Comparison of ENCODE assay signal across 3 cellular contexts in the genomic region with DNA sequence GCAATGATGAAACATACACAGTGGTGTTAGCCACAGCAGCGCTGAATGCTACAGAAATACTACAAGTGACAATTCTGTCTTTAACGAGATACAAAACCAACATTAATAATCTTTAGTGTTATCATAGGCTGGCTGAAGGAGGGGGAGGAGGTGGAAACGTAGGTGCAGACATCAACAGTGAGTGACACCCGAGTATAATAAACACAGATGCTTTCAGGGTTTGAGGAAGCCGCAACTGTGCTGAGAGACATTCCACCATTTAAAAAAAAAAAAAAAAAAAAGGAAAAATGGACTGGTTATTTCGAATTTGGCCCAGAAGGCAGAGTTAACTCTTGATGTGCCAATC.
A peak's percentile ranks its signal among the peaks of the same experiment; 100 is the strongest.
TF ChIP-seq lines count a peak whose summit lies in the region.

No MANE protein-coding gene starts in this region.

TF ChIP-seq in HEK293, 187 proteins besides CTCF, POLR2A, EP300 and RAD21:
- TF ChIP-seq, protein P1, sequence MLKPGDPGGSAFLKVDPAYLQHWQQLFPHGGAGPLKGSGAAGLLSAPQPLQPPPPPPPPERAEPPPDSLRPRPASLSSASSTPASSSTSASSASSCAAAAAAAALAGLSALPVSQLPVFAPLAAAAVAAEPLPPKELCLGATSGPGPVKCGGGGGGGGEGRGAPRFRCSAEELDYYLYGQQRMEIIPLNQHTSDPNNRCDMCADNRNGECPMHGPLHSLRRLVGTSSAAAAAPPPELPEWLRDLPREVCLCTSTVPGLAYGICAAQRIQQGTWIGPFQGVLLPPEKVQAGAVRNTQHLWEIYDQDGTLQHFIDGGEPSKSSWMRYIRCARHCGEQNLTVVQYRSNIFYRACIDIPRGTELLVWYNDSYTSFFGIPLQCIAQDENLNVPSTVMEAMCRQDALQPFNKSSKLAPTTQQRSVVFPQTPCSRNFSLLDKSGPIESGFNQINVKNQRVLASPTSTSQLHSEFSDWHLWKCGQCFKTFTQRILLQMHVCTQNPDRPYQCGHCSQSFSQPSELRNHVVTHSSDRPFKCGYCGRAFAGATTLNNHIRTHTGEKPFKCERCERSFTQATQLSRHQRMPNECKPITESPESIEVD (tag by site-specific recombination; IDR thresholded peaks at IDR 0.05) = peak; percentile 52; the same call in 1 of the 2 replicates
- peak; percentile 75 for TF ChIP-seq ZFHX2 (tag by site-specific recombination; conservative IDR thresholded peaks at IDR 0.05)
- TF ChIP-seq EGR2 (tag by site-specific recombination; IDR thresholded peaks at IDR 0.05; ENCODE audit: low read depth) = peak; percentile 90
- no peak for TF ChIP-seq ZNF133 (tag by site-specific recombination; IDR thresholded peaks at IDR 0.05)
- TF ChIP-seq ZNF155 (tag by site-specific recombination; IDR thresholded peaks at IDR 0.05) = no peak
- TF ChIP-seq ZNF335 (tag by site-specific recombination; conservative IDR thresholded peaks at IDR 0.05) = 0 out of 2 replicates have a peak, but pooled peaks have one; percentile 24
- no peak for TF ChIP-seq ZNF791 (tag by site-specific recombination; IDR thresholded peaks at IDR 0.05)
- TF ChIP-seq ZNF654 (tag by site-specific recombination; IDR thresholded peaks at IDR 0.05; ENCODE audit: low read depth) = no peak
- TF ChIP-seq, protein P2, sequence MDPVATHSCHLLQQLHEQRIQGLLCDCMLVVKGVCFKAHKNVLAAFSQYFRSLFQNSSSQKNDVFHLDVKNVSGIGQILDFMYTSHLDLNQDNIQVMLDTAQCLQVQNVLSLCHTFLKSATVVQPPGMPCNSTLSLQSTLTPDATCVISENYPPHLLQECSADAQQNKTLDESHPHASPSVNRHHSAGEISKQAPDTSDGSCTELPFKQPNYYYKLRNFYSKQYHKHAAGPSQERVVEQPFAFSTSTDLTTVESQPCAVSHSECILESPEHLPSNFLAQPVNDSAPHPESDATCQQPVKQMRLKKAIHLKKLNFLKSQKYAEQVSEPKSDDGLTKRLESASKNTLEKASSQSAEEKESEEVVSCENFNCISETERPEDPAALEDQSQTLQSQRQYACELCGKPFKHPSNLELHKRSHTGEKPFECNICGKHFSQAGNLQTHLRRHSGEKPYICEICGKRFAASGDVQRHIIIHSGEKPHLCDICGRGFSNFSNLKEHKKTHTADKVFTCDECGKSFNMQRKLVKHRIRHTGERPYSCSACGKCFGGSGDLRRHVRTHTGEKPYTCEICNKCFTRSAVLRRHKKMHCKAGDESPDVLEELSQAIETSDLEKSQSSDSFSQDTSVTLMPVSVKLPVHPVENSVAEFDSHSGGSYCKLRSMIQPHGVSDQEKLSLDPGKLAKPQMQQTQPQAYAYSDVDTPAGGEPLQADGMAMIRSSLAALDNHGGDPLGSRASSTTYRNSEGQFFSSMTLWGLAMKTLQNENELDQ (tag by site-specific recombination; IDR thresholded peaks at IDR 0.05; ENCODE audit: low read depth) = no peak

TF ChIP-seq in H1, 55 proteins besides CTCF, POLR2A, EP300 and RAD21:
- no peak for TF ChIP-seq KDM5A (IDR thresholded peaks at IDR 0.05; ENCODE audit: low read length)
- TF ChIP-seq, protein P3, sequence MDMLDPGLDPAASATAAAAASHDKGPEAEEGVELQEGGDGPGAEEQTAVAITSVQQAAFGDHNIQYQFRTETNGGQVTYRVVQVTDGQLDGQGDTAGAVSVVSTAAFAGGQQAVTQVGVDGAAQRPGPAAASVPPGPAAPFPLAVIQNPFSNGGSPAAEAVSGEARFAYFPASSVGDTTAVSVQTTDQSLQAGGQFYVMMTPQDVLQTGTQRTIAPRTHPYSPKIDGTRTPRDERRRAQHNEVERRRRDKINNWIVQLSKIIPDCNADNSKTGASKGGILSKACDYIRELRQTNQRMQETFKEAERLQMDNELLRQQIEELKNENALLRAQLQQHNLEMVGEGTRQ (IDR thresholded peaks at IDR 0.05; ENCODE audit: low read length) = no peak
- no peak for TF ChIP-seq YY1 (IDR thresholded peaks at IDR 0.05; ENCODE audit: low read depth, low read length)
- no peak for TF ChIP-seq RXRA (IDR thresholded peaks at IDR 0.05; ENCODE audit: insufficient read depth, low read depth, low read length)
- no peak for TF ChIP-seq BRCA1 (IDR thresholded peaks at IDR 0.05; ENCODE audit: low read depth, low read length)
- no peak for TF ChIP-seq BCL11A (IDR thresholded peaks at IDR 0.05; ENCODE audit: low read depth in 2 of 2, low read length in 2 of 2)
- TF ChIP-seq, protein P4, sequence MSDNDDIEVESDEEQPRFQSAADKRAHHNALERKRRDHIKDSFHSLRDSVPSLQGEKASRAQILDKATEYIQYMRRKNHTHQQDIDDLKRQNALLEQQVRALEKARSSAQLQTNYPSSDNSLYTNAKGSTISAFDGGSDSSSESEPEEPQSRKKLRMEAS (IDR thresholded peaks at IDR 0.05) = no peak
- TF ChIP-seq SIRT6 (IDR thresholded peaks at IDR 0.05; ENCODE audit: low read length) = no peak
- no peak for TF ChIP-seq ZNF274 (IDR thresholded peaks at IDR 0.05; ENCODE audit: borderline replicate concordance, extremely low read depth, low read length)
- TF ChIP-seq HDAC6 (IDR thresholded peaks at IDR 0.05; ENCODE audit: low read depth, low read length) = no peak
- TF ChIP-seq SP2 (IDR thresholded peaks at IDR 0.05; ENCODE audit: low read length) = no peak
- no peak for TF ChIP-seq GTF2F1 (IDR thresholded peaks at IDR 0.05; ENCODE audit: borderline replicate concordance, low read depth, low read length)
- TF ChIP-seq RNF2 (IDR thresholded peaks at IDR 0.05; ENCODE audit: borderline replicate concordance, low read depth, low read length, missing control alignments, poor library complexity, severe bottlenecking) = no peak
- no peak for TF ChIP-seq GABPA (IDR thresholded peaks at IDR 0.05; ENCODE audit: borderline replicate concordance, insufficient read depth, low read length)
- no peak for TF ChIP-seq CHD1 (IDR thresholded peaks at IDR 0.05; ENCODE audit: low read depth, low read length)
- no peak for TF ChIP-seq RFX5 (IDR thresholded peaks at IDR 0.05; ENCODE audit: borderline replicate concordance, low read depth, low read length)
- TF ChIP-seq POLR2AphosphoS5 (IDR thresholded peaks at IDR 0.05; ENCODE audit: low read depth, low read length) = no peak

TF ChIP-seq in neural cell, 6 proteins besides CTCF, POLR2A, EP300 and RAD21:
- TF ChIP-seq, protein P5, sequence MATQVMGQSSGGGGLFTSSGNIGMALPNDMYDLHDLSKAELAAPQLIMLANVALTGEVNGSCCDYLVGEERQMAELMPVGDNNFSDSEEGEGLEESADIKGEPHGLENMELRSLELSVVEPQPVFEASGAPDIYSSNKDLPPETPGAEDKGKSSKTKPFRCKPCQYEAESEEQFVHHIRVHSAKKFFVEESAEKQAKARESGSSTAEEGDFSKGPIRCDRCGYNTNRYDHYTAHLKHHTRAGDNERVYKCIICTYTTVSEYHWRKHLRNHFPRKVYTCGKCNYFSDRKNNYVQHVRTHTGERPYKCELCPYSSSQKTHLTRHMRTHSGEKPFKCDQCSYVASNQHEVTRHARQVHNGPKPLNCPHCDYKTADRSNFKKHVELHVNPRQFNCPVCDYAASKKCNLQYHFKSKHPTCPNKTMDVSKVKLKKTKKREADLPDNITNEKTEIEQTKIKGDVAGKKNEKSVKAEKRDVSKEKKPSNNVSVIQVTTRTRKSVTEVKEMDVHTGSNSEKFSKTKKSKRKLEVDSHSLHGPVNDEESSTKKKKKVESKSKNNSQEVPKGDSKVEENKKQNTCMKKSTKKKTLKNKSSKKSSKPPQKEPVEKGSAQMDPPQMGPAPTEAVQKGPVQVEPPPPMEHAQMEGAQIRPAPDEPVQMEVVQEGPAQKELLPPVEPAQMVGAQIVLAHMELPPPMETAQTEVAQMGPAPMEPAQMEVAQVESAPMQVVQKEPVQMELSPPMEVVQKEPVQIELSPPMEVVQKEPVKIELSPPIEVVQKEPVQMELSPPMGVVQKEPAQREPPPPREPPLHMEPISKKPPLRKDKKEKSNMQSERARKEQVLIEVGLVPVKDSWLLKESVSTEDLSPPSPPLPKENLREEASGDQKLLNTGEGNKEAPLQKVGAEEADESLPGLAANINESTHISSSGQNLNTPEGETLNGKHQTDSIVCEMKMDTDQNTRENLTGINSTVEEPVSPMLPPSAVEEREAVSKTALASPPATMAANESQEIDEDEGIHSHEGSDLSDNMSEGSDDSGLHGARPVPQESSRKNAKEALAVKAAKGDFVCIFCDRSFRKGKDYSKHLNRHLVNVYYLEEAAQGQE (IDR thresholded peaks at IDR 0.05; ENCODE audit: borderline replicate concordance) = peak; percentile 52
- TF ChIP-seq TAF1 (IDR thresholded peaks at IDR 0.05; ENCODE audit: low read depth) = no peak
- TF ChIP-seq EZH2 (IDR thresholded peaks at IDR 0.05; ENCODE audit: borderline replicate concordance, insufficient read depth, low read length, poor library complexity, severe bottlenecking) = no peak
- no peak for TF ChIP-seq SMC3 (conservative IDR thresholded peaks at IDR 0.05; ENCODE audit: poor library complexity)
- TF ChIP-seq MXI1 (conservative IDR thresholded peaks at IDR 0.05; ENCODE audit: poor library complexity, severe bottlenecking) = no peak
- peak; percentile 39 for TF ChIP-seq POLR2AphosphoS5 (IDR thresholded peaks at IDR 0.05)
